ENCODE assay signal across 19 cellular contexts in genomic region chr5:73254634-73255033, GRCh38.
DNase-seq lines count a peak whose midpoint lies in the region; ATAC-seq, FAIRE-seq and TF ChIP-seq lines count a peak whose summit lies in the region.
"Had no signal": no experiment of that assay in that cellular context is flagged by ENCODE, and none has a peak within 500 bp of the region (broad histone marks: within the 10 kb centered on the region; RNA-seq: fewer than 3 reads in every experiment).

No MANE protein-coding gene starts in this region.

- no peaks in the 10 kb centered on the region for H3K36me3 ChIP-seq in GM23248 (ENCODE audit: low read depth)
- H3K36me3 ChIP-seq in adipocyte (ENCODE audit: control insufficient read depth, insufficient read depth, low read length, severe bottlenecking), result no peaks in the 10 kb centered on the region
- no peaks in the 10 kb centered on the region for H3K36me3 ChIP-seq in thyroid gland
- H3K36me3 ChIP-seq in smooth muscle cell (ENCODE audit: low read depth), result no peaks in the 10 kb centered on the region

- H3K4me3 ChIP-seq in GM23248 (no peak overlapping the region), adipocyte (ENCODE audit: low read length) (no peak overlapping the region), thyroid gland (replicated peaks in 1 of 3) (no peak overlapping the region), smooth muscle cell (no peak overlapping the region)

- no peak for ATAC-seq in GM19035 (IDR thresholded peaks at IDR 0.05; ENCODE audit: unreplicated experiment)
- ATAC-seq: HepG2 had no signal

- TF ChIP-seq CTCF in thyroid gland (IDR thresholded peaks at IDR 0.05) (no peak), smooth muscle cell (IDR thresholded peaks at IDR 0.05; ENCODE audit: borderline replicate concordance, insufficient read depth, poor library complexity, severe bottlenecking) (no peak)

- H3F3A ChIP-seq in GM23248 (ENCODE audit: insufficient read depth) (no peaks in the 10 kb centered on the region), smooth muscle cell (ENCODE audit: low read depth) (no peaks in the 10 kb centered on the region)

- intact Hi-C loops in thyroid gland (cut with DNase I), result no loop called here

- peaks cover 6% of the 10 kb centered on the region; the same call in 1 of the 2 replicates for H3K4me1 ChIP-seq in GM23248 (ENCODE audit: insufficient read depth)
- no peaks in the 10 kb centered on the region for H3K4me1 ChIP-seq in adipocyte (ENCODE audit: control insufficient read depth, insufficient read depth, low read length)
- H3K4me1 ChIP-seq in thyroid gland, result no peaks in the 10 kb centered on the region
- H3K4me1 ChIP-seq in smooth muscle cell (ENCODE audit: low read depth), result no peaks in the 10 kb centered on the region
- H3K4me1 ChIP-seq: Caco-2 had no signal

- DNase-seq in AG08395 (ENCODE audit: low spot score) (peak; percentile 27), GM23248 (peak; percentile 32), adipocyte (ENCODE audit: low read depth) (peak; percentile 51), fibroblast of peridontal ligament (ENCODE audit: extremely low read depth) (peak; percentile 65), frontal cortex (ENCODE audit: low spot score in 2 of 2) (no peak), thyroid gland (no peak), smooth muscle cell (lab: John Stamatoyannopoulos, UW; ENCODE audit: unreplicated experiment) (no peak)
- DNase-seq: 8988T; AML-193; Caco-2; CD4-positive, alpha-beta T cell; H9 had no signal

- TF ChIP-seq POLR2A in thyroid gland (IDR thresholded peaks at IDR 0.05), result no peak

- H4K20me1 ChIP-seq in GM23248 (ENCODE audit: insufficient read depth) (no peaks in the 10 kb centered on the region), smooth muscle cell (ENCODE audit: low read depth) (no peaks in the 10 kb centered on the region)

- H3K27ac ChIP-seq in GM23248 (no peak overlapping the region), thyroid gland (no peak overlapping the region), smooth muscle cell (ENCODE audit: low read depth) (no peak overlapping the region)
- H3K27ac ChIP-seq: C4-2B had no signal

- in situ Hi-C loops in GM23248 (cut with MboI), result no loop called here

- H3K4me2 ChIP-seq in GM23248 (ENCODE audit: unreplicated experiment), result no peak overlapping the region
- no peak overlapping the region for H3K4me2 ChIP-seq in smooth muscle cell

- FAIRE-seq in frontal cortex (lab: Jason Lieb, UNC), result no peak
- FAIRE-seq: D721Med, G401.6, GM12891, H1, HepG2 had no signal

- H3K9ac ChIP-seq in GM23248 (no peak overlapping the region), adipocyte (ENCODE audit: low read length) (no peak overlapping the region), smooth muscle cell (ENCODE audit: low read depth) (no peak overlapping the region)

- H2AFZ ChIP-seq in GM23248 (no peak overlapping the region), smooth muscle cell (ENCODE audit: low read depth) (no peak overlapping the region)

- no peaks in the 10 kb centered on the region for H3K9me2 ChIP-seq in GM23248 (ENCODE audit: insufficient read depth)

- no peaks in the 10 kb centered on the region for H3K27me3 ChIP-seq in GM23248 (replicated peaks; ENCODE audit: insufficient read depth)
- peaks cover 13% of the 10 kb centered on the region for H3K27me3 ChIP-seq in adipocyte (replicated peaks; ENCODE audit: control insufficient read depth, insufficient read depth, low read length)
- H3K27me3 ChIP-seq in thyroid gland, result no peaks in the 10 kb centered on the region
- peaks cover 7% of the 10 kb centered on the region for H3K27me3 ChIP-seq in smooth muscle cell (ENCODE audit: low read depth)

- H3K79me2 ChIP-seq in GM23248 (ENCODE audit: insufficient read depth) (no peaks in the 10 kb centered on the region), smooth muscle cell (ENCODE audit: low read depth) (no peaks in the 10 kb centered on the region)

- H3K9me3 ChIP-seq in GM23248 (ENCODE audit: low read depth) (no peaks in the 10 kb centered on the region), adipocyte (ENCODE audit: control insufficient read depth, low read length) (peaks cover 11% of the 10 kb centered on the region), thyroid gland (no peaks in the 10 kb centered on the region), smooth muscle cell (replicated peaks; ENCODE audit: low read depth) (no peaks in the 10 kb centered on the region)

- WGBS in GM23248 (ENCODE audit: low coverage in 1 of 2, low lambda C conversion rate in 2 of 2, missing lambda C conversion rate in 2 of 2), 2 experiments, result 22 to 24% methylated on average over 3 of the region's 3 CpGs
- WGBS in thyroid gland, 2 donors, result 57 to 67% methylated on average over 3 of the region's 3 CpGs
- WGBS in smooth muscle cell (ENCODE audit: low lambda C conversion rate), result 77% methylated on average over 3 of the region's 3 CpGs

Comparison
In these comparisons a context has a peak if more than half of its experiments do, and no peak if none do; other contexts are left out.
1. DNase-seq: peak in AG08395 (single experiment), GM23248 (single experiment), adipocyte (single experiment) and fibroblast of peridontal ligament (single experiment); none in frontal cortex (0 of 2), thyroid gland (0 of 2) and smooth muscle cell (single experiment).